8 cellular contexts compared by ENCODE assay signal in the genomic region with DNA sequence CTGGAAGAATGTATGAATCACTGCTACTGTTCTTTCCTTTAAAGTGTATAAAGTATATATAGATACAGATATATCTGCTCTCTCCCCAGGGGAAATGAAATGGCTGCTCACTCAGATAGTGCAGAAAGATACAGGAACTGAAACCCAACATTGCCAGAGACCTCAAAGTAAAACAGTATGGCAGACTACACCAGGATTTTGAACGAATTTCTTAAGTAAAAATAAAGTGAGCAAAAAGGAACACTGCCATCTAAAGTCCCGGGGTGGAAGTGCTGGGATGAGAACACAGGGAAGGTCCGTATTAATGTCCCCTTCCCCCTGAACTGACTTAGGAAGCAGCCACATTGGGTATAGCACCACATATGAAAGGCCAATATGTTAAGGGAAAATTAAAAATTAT.
DNase-seq lines count a peak whose midpoint lies in the region; ATAC-seq lines count a peak whose summit lies in the region.

No MANE protein-coding gene starts in this region.

- H3K27ac Mint-ChIP-seq in activated T-helper 17 cell treated with anti-CD3 and anti-CD28 coated beads, Interleukin-2, amount 50 U/mL, for 72 hours, result no peak overlapping the region

- H3K9me3 Mint-ChIP-seq in activated T-helper 17 cell treated with anti-CD3 and anti-CD28 coated beads, Interleukin-2, amount 50 U/mL, for 72 hours, result no peaks in the 10 kb centered on the region

- H3K36me3 Mint-ChIP-seq in activated T-helper 17 cell treated with anti-CD3 and anti-CD28 coated beads, Interleukin-2, amount 50 U/mL, for 72 hours (ENCODE audit: low read depth), result no peaks in the 10 kb centered on the region

- in situ Hi-C loops in SK-MEL-5 (cut with HindIII; ENCODE audit: low pct_unique_long_range_greater_than_20kb, low sequenced_read_pairs), result no loop called here
- in situ Hi-C loops in G401 (cut with HindIII; ENCODE audit: low sequenced_read_pairs), result no loop called here

- H3K4me1 Mint-ChIP-seq in activated T-helper 17 cell treated with anti-CD3 and anti-CD28 coated beads, Interleukin-2, amount 50 U/mL, for 72 hours, result peaks cover 8% of the 10 kb centered on the region

- H3K27me3 Mint-ChIP-seq in activated T-helper 17 cell treated with anti-CD3 and anti-CD28 coated beads, Interleukin-2, amount 50 U/mL, for 72 hours, result peaks cover 3% of the 10 kb centered on the region

- no peak overlapping the region for H3K4me3 Mint-ChIP-seq in activated T-helper 17 cell treated with anti-CD3 and anti-CD28 coated beads, Interleukin-2, amount 50 U/mL, for 72 hours

- ATAC-seq in GM18870 (IDR thresholded peaks at IDR 0.05; ENCODE audit: unreplicated experiment) (peak; percentile 64), HG03039 (IDR thresholded peaks at IDR 0.05; ENCODE audit: unreplicated experiment) (peak; percentile 59)
- no peak for ATAC-seq in activated T-helper 17 cell treated with anti-CD3 and anti-CD28 coated beads, Interleukin-2, amount 50 U/mL, for 72 hours (replicated peaks)

- DNase-seq in A172 (ENCODE audit: low spot score) (peak; percentile 6), SK-MEL-5 (ENCODE audit: low read depth, low spot score) (peak; percentile 17), putamen (ENCODE audit: low spot score) (no peak), G401 (ENCODE audit: low spot score) (no peak), NCI-H146 treated with DMSO at 0.1 percent for 48 hours (lab: John Stamatoyannopoulos, UW; ENCODE audit: unreplicated experiment) (no peak)

Comparison
In these comparisons a context has a peak if more than half of its experiments do, and no peak if none do; other contexts are left out.
1. DNase-seq: peak in A172 (single experiment) and SK-MEL-5 (single experiment); none in putamen (single experiment), G401 (single experiment) and NCI-H146 treated with DMSO at 0.1 percent for 48 hours (single experiment).